ENCODE assay signal across 1 cellular context in the genomic region with DNA sequence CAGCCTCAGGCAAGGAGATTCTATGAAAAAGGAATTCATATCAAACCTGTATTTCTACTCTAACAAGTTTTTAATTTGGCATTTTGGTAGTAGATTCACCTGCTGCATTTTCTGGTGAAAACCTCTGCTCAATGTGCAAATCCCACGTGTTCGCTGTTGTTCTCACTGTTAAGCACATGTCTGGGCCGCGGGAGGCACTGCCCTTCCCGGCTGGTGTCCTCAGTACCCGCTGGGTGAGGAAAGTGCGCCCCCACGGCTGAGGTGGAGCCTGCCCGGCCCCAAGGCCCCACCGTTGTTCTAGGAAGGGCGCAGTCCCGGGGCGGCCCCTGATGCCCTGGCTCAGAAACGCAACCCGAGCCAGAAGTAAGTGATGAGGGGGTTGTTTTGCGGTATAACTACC.
TF ChIP-seq lines count a peak whose summit lies in the region.

No MANE protein-coding gene starts in this region.

TF ChIP-seq in SK-N-SH, 30 proteins besides CTCF, POLR2A, EP300 and RAD21 (continued from another document):
- TF ChIP-seq, protein P1, sequence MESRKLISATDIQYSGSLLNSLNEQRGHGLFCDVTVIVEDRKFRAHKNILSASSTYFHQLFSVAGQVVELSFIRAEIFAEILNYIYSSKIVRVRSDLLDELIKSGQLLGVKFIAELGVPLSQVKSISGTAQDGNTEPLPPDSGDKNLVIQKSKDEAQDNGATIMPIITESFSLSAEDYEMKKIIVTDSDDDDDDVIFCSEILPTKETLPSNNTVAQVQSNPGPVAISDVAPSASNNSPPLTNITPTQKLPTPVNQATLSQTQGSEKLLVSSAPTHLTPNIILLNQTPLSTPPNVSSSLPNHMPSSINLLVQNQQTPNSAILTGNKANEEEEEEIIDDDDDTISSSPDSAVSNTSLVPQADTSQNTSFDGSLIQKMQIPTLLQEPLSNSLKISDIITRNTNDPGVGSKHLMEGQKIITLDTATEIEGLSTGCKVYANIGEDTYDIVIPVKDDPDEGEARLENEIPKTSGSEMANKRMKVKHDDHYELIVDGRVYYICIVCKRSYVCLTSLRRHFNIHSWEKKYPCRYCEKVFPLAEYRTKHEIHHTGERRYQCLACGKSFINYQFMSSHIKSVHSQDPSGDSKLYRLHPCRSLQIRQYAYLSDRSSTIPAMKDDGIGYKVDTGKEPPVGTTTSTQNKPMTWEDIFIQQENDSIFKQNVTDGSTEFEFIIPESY (IDR thresholded peaks at IDR 0.05; ENCODE audit: borderline replicate concordance, low read depth): no peak
- no peak for TF ChIP-seq POLR2AphosphoS5 (IDR thresholded peaks at IDR 0.05; ENCODE audit: low read depth, low read length)
- no peak for TF ChIP-seq RCOR1 (IDR thresholded peaks at IDR 0.05; ENCODE audit: low read length)
- TF ChIP-seq MEF2A (IDR thresholded peaks at IDR 0.05; ENCODE audit: borderline replicate concordance, low read depth): no peak
- no peak for TF ChIP-seq YY1 (IDR thresholded peaks at IDR 0.05; ENCODE audit: low read depth)
